ENCODE assay signal across 8 cellular contexts in the genomic region with DNA sequence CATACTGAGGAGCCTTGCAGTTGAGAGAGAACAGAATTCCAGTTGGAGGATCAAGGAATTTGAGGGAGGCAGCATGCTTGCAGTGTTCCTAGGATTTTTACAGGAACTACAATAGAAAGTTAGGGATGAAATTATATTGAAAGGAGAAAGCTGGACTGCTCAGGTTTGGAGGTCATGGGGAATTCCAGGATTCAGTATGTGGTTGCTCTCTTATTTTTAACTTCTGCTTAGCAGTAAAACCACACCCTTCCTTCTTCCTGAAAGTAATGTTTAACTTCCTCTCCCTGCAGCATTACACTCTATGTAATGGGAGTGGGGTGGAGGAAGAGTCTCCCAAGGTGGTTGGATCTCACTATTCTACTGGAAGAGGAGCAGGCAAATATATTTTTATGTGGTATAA. TPM values are rescaled to one million over a fixed set of nuclear protein-coding genes. Genes with fewer than 3 reads are reported as not detected.
DNase-seq lines count a peak whose midpoint lies in the region; ATAC-seq and TF ChIP-seq lines count a peak whose summit lies in the region.

No MANE protein-coding gene starts in this region.

- no peaks in the 10 kb centered on the region for H3K27me3 ChIP-seq in BLaER1

- H3K9me3 ChIP-seq in BLaER1 = no peaks in the 10 kb centered on the region

- DNase-seq in mesothelial cell of epicardium (ENCODE audit: low spot score in 2 of 2, unreplicated experiment in 2 of 2) (no peak), NCI-H2171 (lab: John Stamatoyannopoulos, UW) (no peak), retina (no peak), cortex of kidney (lab: John Stamatoyannopoulos, UW) (no peak), amniotic stem cell (lab: John Stamatoyannopoulos, UW) (no peak)

- peaks cover 20% of the 10 kb centered on the region for H3K4me1 Mint-ChIP-seq in mesothelial cell of epicardium

- H3K36me3 ChIP-seq in BLaER1 = peaks cover 27% of the 10 kb centered on the region

- no peaks in the 10 kb centered on the region for H3K27me3 Mint-ChIP-seq in mesothelial cell of epicardium (ENCODE audit: low read depth)

- H3K4me3 Mint-ChIP-seq in mesothelial cell of epicardium = no peak overlapping the region

- 0 out of 2 replicates have a peak overlapping the region, but pooled peaks have one; percentile 0 for H3K4me3 ChIP-seq in BLaER1

- ATAC-seq in HG03354 (IDR thresholded peaks at IDR 0.05; ENCODE audit: poor library complexity, severe bottlenecking, unreplicated experiment) = peak; percentile 25

- TF ChIP-seq CTCF in mesothelial cell of epicardium (IDR thresholded peaks at IDR 0.05; ENCODE audit: unreplicated experiment) = no peak

- H3K9me3 Mint-ChIP-seq in mesothelial cell of epicardium = no peaks in the 10 kb centered on the region

- H3K36me3 Mint-ChIP-seq in mesothelial cell of epicardium = peaks cover 43% of the 10 kb centered on the region

- H3K4me2 ChIP-seq in BLaER1 = peak overlapping the region; percentile 66

- peaks cover 37% of the 10 kb centered on the region for H3K4me1 ChIP-seq in BLaER1

- H3K27ac Mint-ChIP-seq in mesothelial cell of epicardium = peak overlapping the region; percentile 76

- H3K9ac ChIP-seq in BLaER1 = no peak overlapping the region

- H3K27ac ChIP-seq in BLaER1 = no peak overlapping the region
- peak overlapping the region; percentile 35 for H3K27ac ChIP-seq in angular gyrus (ENCODE audit: low read depth, low read length)

- H4K20me1 ChIP-seq in BLaER1 = no peaks in the 10 kb centered on the region

RNA-seq across cellular contexts. Expression of gene CTNND1, which starts 31.3 kb away (rescaled TPM):
- 234 to 250 TPM (median 238 TPM) in 3 replicates for total RNA-seq in mesothelial cell of epicardium

RNA-seq across cellular contexts. Expression of gene BTBD18, which starts 41.3 kb away (rescaled TPM):
- total RNA-seq in mesothelial cell of epicardium = not detected in 3 replicates

RNA-seq across cellular contexts. Expression of gene SELENOH, which starts 51.6 kb away (rescaled TPM):
- total RNA-seq in mesothelial cell of epicardium = 152 to 158 TPM (median 156 TPM) in 3 replicates
